8 cellular contexts compared by ENCODE assay signal in the genomic region with DNA sequence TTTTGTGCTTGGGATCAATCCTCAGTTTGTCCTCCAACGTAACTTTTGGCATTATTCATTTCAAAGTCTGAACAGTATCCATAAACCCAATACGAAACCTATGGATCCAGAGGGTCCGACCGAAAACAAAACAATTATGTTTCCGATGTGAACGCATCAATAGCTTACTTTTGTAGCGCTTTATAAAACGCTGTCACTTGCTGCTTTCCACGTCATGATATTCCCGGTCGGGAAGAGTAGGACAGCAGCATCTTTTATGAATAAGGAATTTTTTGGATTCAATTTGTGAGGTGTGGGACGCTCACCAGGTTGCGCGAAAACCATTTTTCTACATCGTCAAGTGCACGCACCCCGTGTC.
DNase-seq lines count a peak whose midpoint lies in the region; ATAC-seq and TF ChIP-seq lines count a peak whose summit lies in the region.

No MANE protein-coding gene starts in this region.

- H3K4me1 Mint-ChIP-seq in natural killer cell treated with Interleukin-12 subunit alpha and Interleukin-12 subunit beta and Interleukin-15 and Interleukin-18, amount 100 ng/mL, for 72 hours (ENCODE audit: low read depth in 2 of 2) = peaks cover 14 to 15% of the 10 kb centered on the region in 2 donors

- no peaks in the 10 kb centered on the region for H4K20me1 ChIP-seq in BLaER1

- intact Hi-C loops in colonic mucosa (cut with DNase I) = no loop called here

- peak overlapping the region; percentile 100 for H3K4me3 Mint-ChIP-seq in natural killer cell treated with Interleukin-12 subunit alpha and Interleukin-12 subunit beta and Interleukin-15 and Interleukin-18, amount 100 ng/mL, for 72 hours

- H3K4me1 ChIP-seq in BLaER1 = peaks cover 19% of the 10 kb centered on the region
- no peaks in the 10 kb centered on the region for H3K4me1 ChIP-seq in colonic mucosa

- POLR2A ChIA-PET in GM10248 (lab: Yijun Ruan, JAX) = no interaction called here

- no peak for TF ChIP-seq CTCF in colonic mucosa (IDR thresholded peaks at IDR 0.05)
- TF ChIP-seq CTCF in GM10248 (IDR thresholded peaks at IDR 0.05; ENCODE audit: control extremely low read depth, extremely low read depth, low read depth, missing control alignments) = no peak

- H3K4me2 ChIP-seq in BLaER1 = peak overlapping the region; percentile 79

- in situ Hi-C loops in KBM-7 (cut with MboI; ENCODE audit: low pct_unique_long_range_greater_than_20kb, low sequenced_read_pairs) = no loop called here

- no peaks in the 10 kb centered on the region for H3K27me3 Mint-ChIP-seq in natural killer cell treated with Interleukin-12 subunit alpha and Interleukin-12 subunit beta and Interleukin-15 and Interleukin-18, amount 100 ng/mL, for 72 hours

- H3K36me3 Mint-ChIP-seq in natural killer cell treated with Interleukin-12 subunit alpha and Interleukin-12 subunit beta and Interleukin-15 and Interleukin-18, amount 100 ng/mL, for 72 hours = no peaks in the 10 kb centered on the region

- peak overlapping the region; percentile 87 to 95 for H3K27ac Mint-ChIP-seq in natural killer cell treated with Interleukin-12 subunit alpha and Interleukin-12 subunit beta and Interleukin-15 and Interleukin-18, amount 100 ng/mL, for 72 hours

- H3K27me3 ChIP-seq in BLaER1 = no peaks in the 10 kb centered on the region
- no peaks in the 10 kb centered on the region for H3K27me3 ChIP-seq in colonic mucosa

- no peak for ATAC-seq in natural killer cell treated with Interleukin-12 subunit alpha and Interleukin-12 subunit beta and Interleukin-15 and Interleukin-18, amount 100 ng/mL, for 72 hours
- no peak for ATAC-seq in HG03439 (IDR thresholded peaks at IDR 0.05; ENCODE audit: unreplicated experiment)

- H3K27ac ChIP-seq in BLaER1 (peak overlapping the region; percentile 75), colonic mucosa (no peak overlapping the region)

- H3K9me3 ChIP-seq in BLaER1 (no peaks in the 10 kb centered on the region), colonic mucosa (no peaks in the 10 kb centered on the region)

- CTCF ChIA-PET in GM10248 (lab: Yijun Ruan, JAX) = interaction anchor here (1.4 kb wide), 1 partner anchor 122 kb away, joined by 3 read pairs; no protein-coding TSS in a partner anchor

- H3K4me3 ChIP-seq in BLaER1 = peak overlapping the region; percentile 83
- H3K4me3 ChIP-seq in colonic mucosa = peak overlapping the region; percentile 96

- peak; percentile 26 for DNase-seq in M059J (ENCODE audit: low read depth)
- no peak for DNase-seq in colonic mucosa
- DNase-seq in natural killer cell treated with Interleukin-12 subunit alpha and Interleukin-12 subunit beta and Interleukin-15 and Interleukin-18, amount 100 ng/mL, for 72 hours (ENCODE audit: low spot score) = no peak
- DNase-seq in KBM-7 = no peak
- no peak for DNase-seq in activated CD4-positive, alpha-beta T cell treated with anti-CD3 and anti-CD28 coated beads for 4 hours
- DNase-seq in GM10248 (ENCODE audit: extremely low spot score) = no peak

- peak overlapping the region; percentile 83 for H3K9ac ChIP-seq in BLaER1
- H3K9ac ChIP-seq in colonic mucosa (ENCODE audit: low read depth in 2 of 2, low read length in 2 of 2) = peak overlapping the region; percentile 44 to 48

- H3K36me3 ChIP-seq in BLaER1 (no peaks in the 10 kb centered on the region), colonic mucosa (no peaks in the 10 kb centered on the region)

- no peaks in the 10 kb centered on the region for H3K9me3 Mint-ChIP-seq in natural killer cell treated with Interleukin-12 subunit alpha and Interleukin-12 subunit beta and Interleukin-15 and Interleukin-18, amount 100 ng/mL, for 72 hours
